ENCODE assay signal across 17 cellular contexts in the genomic region with DNA sequence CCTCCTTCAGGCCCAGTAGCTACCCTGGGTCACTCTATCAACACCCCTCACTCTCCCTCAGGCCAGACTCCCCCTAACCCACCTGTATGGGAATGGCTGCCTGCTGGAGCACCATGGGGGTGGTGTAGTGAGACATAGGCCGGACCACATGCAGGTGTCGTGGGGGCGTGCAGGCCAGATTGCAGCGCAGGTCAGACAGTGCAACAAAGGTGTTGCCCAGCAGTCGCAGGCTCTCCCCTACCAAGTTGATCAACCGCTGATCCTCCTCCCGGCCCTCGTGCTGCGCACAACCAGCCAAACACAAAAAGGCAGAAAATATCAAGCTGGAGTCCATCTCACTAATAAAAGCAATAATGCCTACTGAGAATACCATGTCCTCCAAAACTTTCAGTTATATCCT. TPM values are rescaled to one million over a fixed set of nuclear protein-coding genes. Genes with fewer than 3 reads are reported as not detected.
DNase-seq lines count a peak whose midpoint lies in the region; ATAC-seq lines count a peak whose summit lies in the region.
"Had no signal": no experiment of that assay in that cellular context is flagged by ENCODE, and none has a peak within 500 bp of the region (broad histone marks: within the 10 kb centered on the region; RNA-seq: fewer than 3 reads in every experiment).

No MANE protein-coding gene starts in this region.

- H3K4me1 Mint-ChIP-seq in activated T-cell treated with anti-CD3 and anti-CD28 coated beads, Interleukin-2, amount 50 U/mL, for 24 hours (ENCODE audit: low read depth): peaks cover 15% of the 10 kb centered on the region
- peaks cover 10% of the 10 kb centered on the region for H3K4me1 Mint-ChIP-seq in T-helper 17 cell
- H3K4me1 Mint-ChIP-seq in effector memory CD8-positive, alpha-beta T cell (ENCODE audit: low read depth in 2 of 2): peaks cover 4 to 11% of the 10 kb centered on the region in 2 donors
- H3K4me1 Mint-ChIP-seq in stimulated activated memory B cell treated with anti-CD40 and anti-IgM and Interleukin-4, amounts not matched to agents 10 μg/mL and 1 μg/mL and 100 μg/mL, for 72 hours: peaks cover 21% of the 10 kb centered on the region
- H3K4me1 Mint-ChIP-seq in activated CD4-positive, alpha-beta T cell treated with anti-CD3 and anti-CD28 coated beads, Interleukin-2, amount 10 ng/mL, durations not matched to agents 7 days and 5 days: peaks cover 14% of the 10 kb centered on the region

- H3K9me3 ChIP-seq in T-helper 17 cell (ENCODE audit: control insufficient read depth, low read length, poor library complexity, severe bottlenecking): no peaks in the 10 kb centered on the region
- H3K9me3 ChIP-seq: A549 had no signal

- H3K4me3 Mint-ChIP-seq in activated T-cell treated with anti-CD3 and anti-CD28 coated beads, Interleukin-2, amount 50 U/mL, for 24 hours: no peak overlapping the region
- H3K4me3 Mint-ChIP-seq in T-helper 17 cell: no peak overlapping the region
- no peak overlapping the region for H3K4me3 Mint-ChIP-seq in effector memory CD8-positive, alpha-beta T cell
- H3K4me3 Mint-ChIP-seq in stimulated activated memory B cell treated with anti-CD40 and anti-IgM and Interleukin-4, amounts not matched to agents 10 μg/mL and 1 μg/mL and 100 μg/mL, for 72 hours: no peak overlapping the region
- H3K4me3 Mint-ChIP-seq in activated CD4-positive, alpha-beta T cell treated with anti-CD3 and anti-CD28 coated beads, Interleukin-2, amount 10 ng/mL, durations not matched to agents 7 days and 5 days: no peak overlapping the region

- H3K36me3 Mint-ChIP-seq in activated T-cell treated with anti-CD3 and anti-CD28 coated beads, Interleukin-2, amount 50 U/mL, for 24 hours (ENCODE audit: low read depth): peaks cover 97% of the 10 kb centered on the region
- H3K36me3 Mint-ChIP-seq in T-helper 17 cell (ENCODE audit: low read depth): peaks cover 3% of the 10 kb centered on the region
- H3K36me3 Mint-ChIP-seq in effector memory CD8-positive, alpha-beta T cell (ENCODE audit: insufficient read depth): peaks cover 82% of the 10 kb centered on the region
- H3K36me3 Mint-ChIP-seq in stimulated activated memory B cell treated with anti-CD40 and anti-IgM and Interleukin-4, amounts not matched to agents 10 μg/mL and 1 μg/mL and 100 μg/mL, for 72 hours: peaks cover 63% of the 10 kb centered on the region
- peaks cover 57% of the 10 kb centered on the region for H3K36me3 Mint-ChIP-seq in activated CD4-positive, alpha-beta T cell treated with anti-CD3 and anti-CD28 coated beads, Interleukin-2, amount 10 ng/mL, durations not matched to agents 7 days and 5 days (ENCODE audit: low read depth)

- DNase-seq in activated T-cell treated with anti-CD3 and anti-CD28 coated beads, Interleukin-2, amount 50 U/mL, for 24 hours: no peak
- no peak for DNase-seq in activated T-cell treated with anti-CD3 and anti-CD28 coated beads, Interleukin-2, amount 50 U/mL, for 48 hours
- DNase-seq in T-helper 17 cell (no peak), islet precursor cell (no peak)
- DNase-seq in effector memory CD8-positive, alpha-beta T cell: no peak
- DNase-seq in activated CD4-positive, alpha-beta T cell treated with anti-CD3 and anti-CD28 coated beads, Interleukin-2, amount 10 ng/mL, durations not matched to agents 7 days and 5 days: no peak
- DNase-seq: DND-41, GDM1, KG1, NCI-H1092, NCI-H2107, NCI-H226, NCI-H69 had no signal

- no peaks in the 10 kb centered on the region for H3K9me3 Mint-ChIP-seq in activated T-cell treated with anti-CD3 and anti-CD28 coated beads, Interleukin-2, amount 50 U/mL, for 24 hours
- no peaks in the 10 kb centered on the region for H3K9me3 Mint-ChIP-seq in effector memory CD8-positive, alpha-beta T cell
- no peaks in the 10 kb centered on the region for H3K9me3 Mint-ChIP-seq in stimulated activated memory B cell treated with anti-CD40 and anti-IgM and Interleukin-4, amounts not matched to agents 10 μg/mL and 1 μg/mL and 100 μg/mL, for 72 hours
- H3K9me3 Mint-ChIP-seq in activated CD4-positive, alpha-beta T cell treated with anti-CD3 and anti-CD28 coated beads, Interleukin-2, amount 10 ng/mL, durations not matched to agents 7 days and 5 days: no peaks in the 10 kb centered on the region

- no peak for ATAC-seq in T-helper 17 cell
- no peak for ATAC-seq in effector memory CD8-positive, alpha-beta T cell (replicated peaks)
- no peak for ATAC-seq in stimulated activated memory B cell treated with anti-CD40 and anti-IgM and Interleukin-4, amounts not matched to agents 10 μg/mL and 1 μg/mL and 100 μg/mL, for 72 hours
- no peak for ATAC-seq in GM21723 (IDR thresholded peaks at IDR 0.05; ENCODE audit: unreplicated experiment)
- ATAC-seq: HCT116 had no signal

- POLR2A ChIA-PET in activated CD4-positive, alpha-beta T cell treated with anti-CD3 and anti-CD28 coated beads, Interleukin-2, amount 10 ng/mL, durations not matched to agents 7 days and 5 days (lab: Charles Lee): no interaction called here

- peak overlapping the region; percentile 71 for H3K27ac Mint-ChIP-seq in activated T-cell treated with anti-CD3 and anti-CD28 coated beads, Interleukin-2, amount 50 U/mL, for 24 hours
- H3K27ac Mint-ChIP-seq in T-helper 17 cell: peak overlapping the region; percentile 27
- H3K27ac Mint-ChIP-seq in effector memory CD8-positive, alpha-beta T cell: peak overlapping the region; percentile 58 to 82
- H3K27ac Mint-ChIP-seq in stimulated activated memory B cell treated with anti-CD40 and anti-IgM and Interleukin-4, amounts not matched to agents 10 μg/mL and 1 μg/mL and 100 μg/mL, for 72 hours: peak overlapping the region; percentile 64
- no peak overlapping the region for H3K27ac Mint-ChIP-seq in activated CD4-positive, alpha-beta T cell treated with anti-CD3 and anti-CD28 coated beads, Interleukin-2, amount 10 ng/mL, durations not matched to agents 7 days and 5 days

- CTCF ChIA-PET in activated CD4-positive, alpha-beta T cell treated with anti-CD3 and anti-CD28 coated beads, Interleukin-2, amount 10 ng/mL, durations not matched to agents 7 days and 5 days (lab: Charles Lee): interaction anchor here (1.2 to 1.4 kb wide), 2 partner anchors 18 to 28 kb away, joined by 3 read pairs; no protein-coding TSS in a partner anchor

- H3K27me3 Mint-ChIP-seq in activated T-cell treated with anti-CD3 and anti-CD28 coated beads, Interleukin-2, amount 50 U/mL, for 24 hours: no peaks in the 10 kb centered on the region
- no peaks in the 10 kb centered on the region for H3K27me3 Mint-ChIP-seq in T-helper 17 cell
- no peaks in the 10 kb centered on the region for H3K27me3 Mint-ChIP-seq in effector memory CD8-positive, alpha-beta T cell
- H3K27me3 Mint-ChIP-seq in stimulated activated memory B cell treated with anti-CD40 and anti-IgM and Interleukin-4, amounts not matched to agents 10 μg/mL and 1 μg/mL and 100 μg/mL, for 72 hours: no peaks in the 10 kb centered on the region
- no peaks in the 10 kb centered on the region for H3K27me3 Mint-ChIP-seq in activated CD4-positive, alpha-beta T cell treated with anti-CD3 and anti-CD28 coated beads, Interleukin-2, amount 10 ng/mL, durations not matched to agents 7 days and 5 days

RNA-seq across cellular contexts. Expression of a gene that starts 7.1 kb away (rescaled TPM):
- total RNA-seq in T-helper 17 cell: 100 to 1,000 TPM; 229 to 233 TPM
- 100 to 1,000 TPM; 268 to 286 TPM for total RNA-seq in activated CD4-positive, alpha-beta T cell treated with anti-CD3 and anti-CD28 coated beads, Interleukin-2, amount 10 ng/mL, durations not matched to agents 7 days and 5 days

RNA-seq across cellular contexts. Expression of a gene that starts 10.4 kb away (rescaled TPM):
- 1 to 10 TPM; 2.9 to 4.0 TPM for total RNA-seq in T-helper 17 cell
- 1 to 10 TPM; 3.9 to 4.5 TPM for total RNA-seq in activated CD4-positive, alpha-beta T cell treated with anti-CD3 and anti-CD28 coated beads, Interleukin-2, amount 10 ng/mL, durations not matched to agents 7 days and 5 days

RNA-seq across cellular contexts. Expression of a gene that starts 15.3 kb away (rescaled TPM):
- 10 to 100 TPM; 13.3 to 16.9 TPM for total RNA-seq in T-helper 17 cell
- 10 to 100 TPM; 20.2 to 20.9 TPM for total RNA-seq in activated CD4-positive, alpha-beta T cell treated with anti-CD3 and anti-CD28 coated beads, Interleukin-2, amount 10 ng/mL, durations not matched to agents 7 days and 5 days

RNA-seq across cellular contexts. Expression of a gene that starts 19.5 kb away (rescaled TPM):
- total RNA-seq in T-helper 17 cell: 10 to 100 TPM in 1 of 2 donors, 1 to 10 TPM in 1; 9.2 to 11.9 TPM
- 10 to 100 TPM; 34.4 to 42.9 TPM for total RNA-seq in activated CD4-positive, alpha-beta T cell treated with anti-CD3 and anti-CD28 coated beads, Interleukin-2, amount 10 ng/mL, durations not matched to agents 7 days and 5 days

RNA-seq across cellular contexts. Expression of a gene that starts 20.6 kb away (rescaled TPM):
- total RNA-seq in T-helper 17 cell: 100 to 1,000 TPM; 104 to 107 TPM
- total RNA-seq in activated CD4-positive, alpha-beta T cell treated with anti-CD3 and anti-CD28 coated beads, Interleukin-2, amount 10 ng/mL, durations not matched to agents 7 days and 5 days: 100 to 1,000 TPM; 218 to 273 TPM
